17 cellular contexts compared by ENCODE assay signal in the genomic region with DNA sequence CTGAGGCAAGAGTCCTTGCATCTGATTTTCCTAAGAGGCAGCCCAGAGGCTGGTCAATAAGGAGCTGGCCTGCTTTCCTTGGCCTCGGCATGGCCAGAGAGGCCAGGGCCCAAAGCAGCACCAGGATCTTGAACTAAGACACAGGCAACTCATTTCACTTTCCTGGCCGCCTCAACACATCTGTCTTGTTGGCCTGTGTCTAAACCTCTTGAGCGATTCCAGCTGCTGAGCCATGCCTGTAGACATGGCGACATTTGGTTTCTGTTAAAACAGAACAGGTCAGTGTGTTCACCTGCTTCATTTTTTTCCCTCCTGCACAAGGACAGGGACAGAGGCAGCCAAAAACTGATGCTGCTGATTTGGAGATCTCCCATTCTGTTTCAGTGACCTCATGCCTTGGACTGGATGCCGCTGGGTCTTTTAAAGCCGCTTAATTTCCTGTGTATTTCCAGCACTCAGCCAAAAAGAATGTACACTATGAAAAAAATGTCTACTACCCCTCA.
DNase-seq lines count a peak whose midpoint lies in the region; ATAC-seq and TF ChIP-seq lines count a peak whose summit lies in the region.
"Had no signal": no experiment of that assay in that cellular context is flagged by ENCODE, and none has a peak within 500 bp of the region (broad histone marks: within the 10 kb centered on the region; RNA-seq: fewer than 3 reads in every experiment).

No MANE protein-coding gene starts in this region.

- no peak for TF ChIP-seq POLR2A in body of pancreas (IDR thresholded peaks at IDR 0.05)
- no peak for TF ChIP-seq POLR2A in sigmoid colon (IDR thresholded peaks at IDR 0.05)

- POLR2A ChIA-PET in MCF 10A (lab: Yijun Ruan, JAX), result interaction anchor here (0.7 kb wide), 1 partner anchor 154 kb away, joined by 3 read pairs; no protein-coding TSS in a partner anchor

- H3K4me3 ChIP-seq in body of pancreas (no peak overlapping the region), sigmoid colon (no peak overlapping the region)

- peaks cover 7% of the 10 kb centered on the region for H3K4me1 Mint-ChIP-seq in MCF 10A (ENCODE audit: insufficient read depth, unreplicated experiment)
- H3K4me1 Mint-ChIP-seq: activated naive CD4-positive, alpha-beta T cell treated with anti-CD3 and anti-CD28 coated beads, Interleukin-2, amount 10 ng/mL, durations not matched to agents 7 days and 5 days had no signal

- H3K9me3 ChIP-seq in body of pancreas (no peaks in the 10 kb centered on the region), sigmoid colon (no peaks in the 10 kb centered on the region)

- BruUV-seq in MCF 10A (replicated peaks; lab: Mats Ljungman, UMichigan), result no TSS peak

- H3K27me3 ChIP-seq in body of pancreas, result no peaks in the 10 kb centered on the region
- no peaks in the 10 kb centered on the region for H3K27me3 ChIP-seq in sigmoid colon
- H3K27me3 ChIP-seq: foreskin keratinocyte had no signal

- no peaks in the 10 kb centered on the region for H3K36me3 ChIP-seq in body of pancreas (replicated peaks in 1 of 2; ENCODE audit: insufficient read depth in 1 of 2, low read depth in 2 of 2)
- no peaks in the 10 kb centered on the region for H3K36me3 ChIP-seq in sigmoid colon

- no peaks in the 10 kb centered on the region for H3K27me3 Mint-ChIP-seq in MCF 10A (ENCODE audit: insufficient read depth, unreplicated experiment)
- H3K27me3 Mint-ChIP-seq: activated naive CD4-positive, alpha-beta T cell treated with anti-CD3 and anti-CD28 coated beads, Interleukin-2, amount 10 ng/mL, durations not matched to agents 7 days and 5 days; dendritic cell treated with granulocyte-macrophage colony-stimulating factor and Interleukin-4, amounts not matched to agents 40 ng/mL and 50 ng/mL, for 4 days; stimulated activated naive CD8-positive, alpha-beta T cell treated with anti-CD3 and anti-CD28 coated beads, Interleukin-15, amount 100 ng/mL, for 72 hours had no signal

- TF ChIP-seq EP300 in sigmoid colon (IDR thresholded peaks at IDR 0.05), result no peak

- H3K4me3 Mint-ChIP-seq in MCF 10A (ENCODE audit: unreplicated experiment), result no peak overlapping the region
- H3K4me3 Mint-ChIP-seq: activated naive CD4-positive, alpha-beta T cell treated with anti-CD3 and anti-CD28 coated beads, Interleukin-2, amount 10 ng/mL, durations not matched to agents 7 days and 5 days; dendritic cell treated with granulocyte-macrophage colony-stimulating factor and Interleukin-4, amounts not matched to agents 40 ng/mL and 50 ng/mL, for 4 days; stimulated activated naive CD8-positive, alpha-beta T cell treated with anti-CD3 and anti-CD28 coated beads, Interleukin-15, amount 100 ng/mL, for 72 hours; WTC11 had no signal

- no peaks in the 10 kb centered on the region for H3K9me3 Mint-ChIP-seq in MCF 10A (ENCODE audit: unreplicated experiment)
- H3K9me3 Mint-ChIP-seq: activated naive CD4-positive, alpha-beta T cell treated with anti-CD3 and anti-CD28 coated beads, Interleukin-2, amount 10 ng/mL, durations not matched to agents 7 days and 5 days; dendritic cell treated with granulocyte-macrophage colony-stimulating factor and Interleukin-4, amounts not matched to agents 40 ng/mL and 50 ng/mL, for 4 days; WTC11 had no signal

- CTCF ChIA-PET in MCF 10A (lab: Yijun Ruan, JAX), result no interaction called here

- no peak overlapping the region for H3K27ac ChIP-seq in body of pancreas
- peak overlapping the region in 3 of 4 donors; percentile 49 to 63 (median 62) for H3K27ac ChIP-seq in sigmoid colon
- H3K27ac ChIP-seq: foreskin keratinocyte had no signal

- TF ChIP-seq CTCF in body of pancreas (IDR thresholded peaks at IDR 0.05) (no peak), sigmoid colon (IDR thresholded peaks at IDR 0.05) (no peak), MCF 10A (IDR thresholded peaks at IDR 0.05; ENCODE audit: unreplicated experiment) (no peak)

- H3K27ac Mint-ChIP-seq in MCF 10A (ENCODE audit: low read depth, unreplicated experiment), result no peak overlapping the region
- H3K27ac Mint-ChIP-seq: activated naive CD4-positive, alpha-beta T cell treated with anti-CD3 and anti-CD28 coated beads, Interleukin-2, amount 10 ng/mL, durations not matched to agents 7 days and 5 days; dendritic cell treated with granulocyte-macrophage colony-stimulating factor and Interleukin-4, amounts not matched to agents 40 ng/mL and 50 ng/mL, for 4 days; stimulated activated naive CD8-positive, alpha-beta T cell treated with anti-CD3 and anti-CD28 coated beads, Interleukin-15, amount 100 ng/mL, for 72 hours; WTC11 had no signal

- ATAC-seq in body of pancreas (peak; percentile 50), left ventricle myocardium superior (peak; percentile 96)
- ATAC-seq: foreskin keratinocyte; stimulated activated naive CD8-positive, alpha-beta T cell treated with anti-CD3 and anti-CD28 coated beads, Interleukin-15, amount 100 ng/mL, for 72 hours; WTC11 had no signal

- DNase-seq in AG08396 (ENCODE audit: low spot score) (peak; percentile 29), body of pancreas (peak; percentile 19 to 42 (median 30)), left ventricle myocardium superior (peak; percentile 78), sigmoid colon (peak; percentile 93), MCF 10A (ENCODE audit: unreplicated experiment) (no peak), pons (ENCODE audit: low spot score) (no peak), KG1 (lab: John Stamatoyannopoulos, UW) (no peak), NCI-H82 (lab: John Stamatoyannopoulos, UW) (no peak)
- DNase-seq: ACHN; activated CD8-positive, alpha-beta memory T cell treated with anti-CD3 and anti-CD28 coated beads, Interleukin-2, amount 50 U/mL, for 4 hours; activated naive CD4-positive, alpha-beta T cell treated with anti-CD3 and anti-CD28 coated beads, Interleukin-2, amount 10 ng/mL, durations not matched to agents 7 days and 5 days; foreskin keratinocyte; NCI-H1048; NCI-H446; stimulated activated naive CD8-positive, alpha-beta T cell treated with anti-CD3 and anti-CD28 coated beads, Interleukin-15, amount 100 ng/mL, for 72 hours had no signal

- WGBS in body of pancreas, 2 donors, result 84 to 90% methylated on average over 6 of the region's 6 CpGs
- 83 to 89% methylated on average over 6 of the region's 6 CpGs for WGBS in sigmoid colon, 2 donors

- intact Hi-C loops in body of pancreas (cut with DNase I) (no loop called here), left ventricle myocardium superior (cut with micrococcal nuclease) (no loop called here), sigmoid colon (cut with DNase I) (no loop called here), MCF 10A (cut with micrococcal nuclease) (no loop called here)

- no peaks in the 10 kb centered on the region for H3K4me1 ChIP-seq in body of pancreas
- peaks cover 0 to 8% (median 4%) of the 10 kb centered on the region in 4 donors for H3K4me1 ChIP-seq in sigmoid colon
- H3K4me1 ChIP-seq: foreskin keratinocyte had no signal

- no peaks in the 10 kb centered on the region for H3K36me3 Mint-ChIP-seq in MCF 10A (ENCODE audit: insufficient read depth, unreplicated experiment)
- H3K36me3 Mint-ChIP-seq: WTC11 had no signal

Comparison
In these comparisons a context has a peak if more than half of its experiments do, and no peak if none do; other contexts are left out.
1. DNase-seq: peak in AG08396 (single experiment), body of pancreas (4 of 4), left ventricle myocardium superior (single experiment) and sigmoid colon (single experiment); none in MCF 10A (single experiment), pons (single experiment), KG1 (single experiment) and NCI-H82 (single experiment).
2. H3K27ac ChIP-seq: peak in sigmoid colon (3 of 4); none in body of pancreas (0 of 4).